11 cellular contexts compared by ENCODE assay signal in the genomic region with DNA sequence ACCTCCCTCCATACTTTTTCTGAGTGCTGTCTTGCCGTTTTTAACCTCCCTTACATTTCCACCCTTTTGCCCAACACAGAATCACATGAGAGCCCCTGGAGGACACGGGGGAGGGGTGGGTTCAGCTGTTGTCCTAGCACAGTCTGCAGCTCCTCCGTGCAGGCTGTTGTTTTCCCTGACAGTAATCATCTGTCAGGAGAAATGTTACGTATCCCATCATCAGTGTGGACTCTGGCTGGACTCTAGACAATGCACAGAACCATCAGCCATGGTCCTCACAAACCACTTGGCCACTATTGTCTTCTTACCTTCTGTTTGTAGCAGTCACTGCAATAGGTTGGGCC.
DNase-seq lines count a peak whose midpoint lies in the region; TF ChIP-seq lines count a peak whose summit lies in the region.
"Had no signal": no experiment of that assay in that cellular context is flagged by ENCODE, and none has a peak within 500 bp of the region (broad histone marks: within the 10 kb centered on the region; RNA-seq: fewer than 3 reads in every experiment).

No MANE protein-coding gene starts in this region.

- peaks cover 0 to 19% of the 10 kb centered on the region in 2 donors for H3K4me1 ChIP-seq in muscle layer of duodenum (ENCODE audit: control insufficient read depth in 1 of 2, insufficient read depth in 2 of 2, low read length in 2 of 2)
- peaks cover 16% of the 10 kb centered on the region for H3K4me1 ChIP-seq in suprapubic skin

- DNase-seq in SK-N-MC (ENCODE audit: low read depth, low spot score) = no peak
- DNase-seq in globus pallidus (ENCODE audit: low spot score) = peak; percentile 78
- DNase-seq in suprapubic skin (ENCODE audit: low spot score in 2 of 2) = no peak
- DNase-seq in MG63 = no peak
- DNase-seq in RKO (ENCODE audit: low spot score) = no peak
- DNase-seq in HCEC 1CT = no peak
- no peak for DNase-seq in stimulated activated CD4-positive, alpha-beta T cell treated with anti-CD3 and anti-CD28 coated beads, Interleukin-4, amount 100 ng/mL, for 24 hours
- DNase-seq: activated naive CD8-positive, alpha-beta T cell treated with anti-CD3 and anti-CD28 coated beads for 36 hours; NCI-H2029 had no signal

- no peaks in the 10 kb centered on the region for H3K27me3 ChIP-seq in muscle layer of duodenum (ENCODE audit: low read depth, low read length)
- H3K27me3 ChIP-seq in suprapubic skin = no peaks in the 10 kb centered on the region
- no peaks in the 10 kb centered on the region for H3K27me3 ChIP-seq in MG63

- no peak for TF ChIP-seq POLR2A in suprapubic skin (IDR thresholded peaks at IDR 0.05)

- peak overlapping the region; percentile 61 for H3K9ac ChIP-seq in SK-N-MC (ENCODE audit: insufficient read length)

- TF ChIP-seq EP300 in suprapubic skin (IDR thresholded peaks at IDR 0.05) = no peak

- peak overlapping the region; percentile 63 for H3K4me3 ChIP-seq in SK-N-MC
- H3K4me3 ChIP-seq in muscle layer of duodenum (ENCODE audit: low read depth in 1 of 2, low read length in 2 of 2) = no peak overlapping the region
- H3K4me3 ChIP-seq in suprapubic skin = no peak overlapping the region
- no peak overlapping the region for H3K4me3 ChIP-seq in MG63

- no peak for TF ChIP-seq CTCF in suprapubic skin (IDR thresholded peaks at IDR 0.05)

- H3K9me3 ChIP-seq in SK-N-MC (ENCODE audit: low read depth, low read length) = no peaks in the 10 kb centered on the region
- H3K9me3 ChIP-seq in muscle layer of duodenum (ENCODE audit: control insufficient read depth in 1 of 2, low read length in 2 of 2) = no peaks in the 10 kb centered on the region
- no peaks in the 10 kb centered on the region for H3K9me3 ChIP-seq in suprapubic skin
- no peaks in the 10 kb centered on the region for H3K9me3 ChIP-seq in MG63

- WGBS in suprapubic skin = 62% methylated on average over 4 of the region's 4 CpGs

- H3K27ac ChIP-seq in SK-N-MC (peak overlapping the region; percentile 94), muscle layer of duodenum (ENCODE audit: low read length) (peak overlapping the region; percentile 76), suprapubic skin (peak overlapping the region; percentile 62)
- H3K27ac ChIP-seq: epithelial cell of prostate had no signal

- H3K36me3 ChIP-seq in SK-N-MC (ENCODE audit: insufficient read depth, low read length) (no peaks in the 10 kb centered on the region), muscle layer of duodenum (ENCODE audit: control insufficient read depth in 1 of 2, insufficient read depth in 2 of 2, low read length in 2 of 2) (no peaks in the 10 kb centered on the region), suprapubic skin (no peaks in the 10 kb centered on the region), MG63 (no peaks in the 10 kb centered on the region)
